Comparison of ENCODE assay signal across 27 cellular contexts in genomic region chr10:6427357-6427959, GRCh38.
"Had no signal": no experiment of that assay in that cellular context is flagged by ENCODE, and none has a peak within 500 bp of the region (broad histone marks: within the 10 kb centered on the region; RNA-seq: fewer than 3 reads in every experiment).

No MANE protein-coding gene starts in this region.

- H3K4me1 Mint-ChIP-seq: endodermal cell, mesothelial cell of epicardium, naive B cell, neural crest cell had no signal

- H3K4me1 ChIP-seq: gastrocnemius medialis, parathyroid adenoma, right lobe of liver, tibial nerve, upper lobe of left lung had no signal

- H3K27me3 ChIP-seq: dorsolateral prefrontal cortex, gastrocnemius medialis, neutrophil, right lobe of liver, tibial nerve, upper lobe of left lung had no signal

- H3K27me3 Mint-ChIP-seq: progenitor cell of endocrine pancreas had no signal

- H3K27ac Mint-ChIP-seq: endodermal cell, mesothelial cell of epicardium, naive B cell, progenitor cell of endocrine pancreas had no signal

- H3K4me3 ChIP-seq: dorsolateral prefrontal cortex, gastrocnemius medialis, lung, mucosa of descending colon, right lobe of liver, smooth muscle cell, thoracic aorta, tibial nerve, upper lobe of left lung had no signal

- H3K4me3 Mint-ChIP-seq: endodermal cell, mesothelial cell of epicardium, neural crest cell had no signal

- H3K36me3 ChIP-seq: neutrophil, right lobe of liver, thoracic aorta, tibial nerve had no signal

- DNase-seq: dorsolateral prefrontal cortex; effector CD4-positive, alpha-beta T cell; endodermal cell; foreskin fibroblast; gastrocnemius medialis; left ventricle myocardium superior; mesenchymal stem cell; mucosa of descending colon; naive B cell; right lobe of liver; stimulated activated CD4-positive, alpha-beta T cell treated with anti-CD3 and anti-CD28 coated beads, Interleukin-12 subunit alpha, Interleukin-12 subunit beta, amount 100 ng/mL, for 4 hours; stimulated activated CD4-positive, alpha-beta T cell treated with anti-CD3 and anti-CD28 coated beads, Interleukin-1b, Interleukin-23, amount 100 ng/mL, for 48 hours; stimulated activated CD4-positive, alpha-beta T cell treated with anti-CD3 and anti-CD28 coated beads, Interleukin-4, amount 100 ng/mL, for 1 hour; stimulated activated CD8-positive, alpha-beta memory T cell treated with anti-CD3 and anti-CD28 coated beads, Interleukin-4, amount 100 ng/mL, for 48 hours; stimulated activated naive CD4-positive, alpha-beta T cell treated with Interleukin-2 at 50 U/mL for 16 hours; upper lobe of left lung had no signal

- H3K9me3 ChIP-seq: gastrocnemius medialis, mucosa of descending colon, neutrophil, right lobe of liver, thoracic aorta, tibial nerve, upper lobe of left lung had no signal

- H3K36me3 Mint-ChIP-seq: mesothelial cell of epicardium, naive B cell had no signal

- H3K9me3 Mint-ChIP-seq: endodermal cell, mesothelial cell of epicardium, naive B cell had no signal

- ATAC-seq: esophagus mucosa, gastrocnemius medialis, left ventricle myocardium superior, mucosa of descending colon, right lobe of liver had no signal

- H3K27ac ChIP-seq: dorsolateral prefrontal cortex, epithelial cell of prostate, neutrophil, parathyroid adenoma, right lobe of liver, thoracic aorta, tibial nerve, upper lobe of left lung had no signal
